In genomic region chr1:110498270-110498669, GRCh38 we compare ENCODE assay signal across 21 cellular contexts. TPM values are rescaled to one million over a fixed set of nuclear protein-coding genes. Genes with fewer than 3 reads are reported as not detected.
DNase-seq lines count a peak whose midpoint lies in the region; FAIRE-seq and TF ChIP-seq lines count a peak whose summit lies in the region.
"Had no signal": no experiment of that assay in that cellular context is flagged by ENCODE, and none has a peak within 500 bp of the region (broad histone marks: within the 10 kb centered on the region; RNA-seq: fewer than 3 reads in every experiment).

No MANE protein-coding gene starts in this region.

- H3K27me3 ChIP-seq in A673 (replicated peaks; ENCODE audit: insufficient read depth, low read depth, low read length, poor library complexity): no peaks in the 10 kb centered on the region
- H3K27me3 ChIP-seq: BLaER1 had no signal

- BruUV-seq in A673 (replicated peaks; lab: Mats Ljungman, UMichigan): no TSS peak

- POLR2A ChIA-PET in A673 (lab: Charles Lee; ENCODE audit: low non-redundant PET): no interaction called here

- H3K9me3 ChIP-seq in kidney (ENCODE audit: control insufficient read depth in 1 of 2, low read length in 2 of 2): no peaks in the 10 kb centered on the region
- no peaks in the 10 kb centered on the region for H3K9me3 ChIP-seq in A673 (ENCODE audit: low read depth, low read length, poor library complexity, severe bottlenecking)
- H3K9me3 ChIP-seq: A549, BLaER1 had no signal

- no peak for FAIRE-seq in kidney (lab: Jason Lieb, UNC)
- FAIRE-seq: A549, G401.6, GM12891, GM18507 had no signal

- H3K9ac ChIP-seq in kidney (ENCODE audit: low read length in 2 of 2): no peak overlapping the region
- H3K9ac ChIP-seq: BLaER1 had no signal

- no peaks in the 10 kb centered on the region for H3K4me1 ChIP-seq in kidney (ENCODE audit: control insufficient read depth in 1 of 2, insufficient read depth in 1 of 2, low read depth in 1 of 2, low read length in 2 of 2)
- H3K4me1 ChIP-seq in A673 (ENCODE audit: insufficient read depth, low read length, poor library complexity, severe bottlenecking): peaks cover 10% of the 10 kb centered on the region
- H3K4me1 ChIP-seq: A549 had no signal

- H3K4me3 ChIP-seq in kidney (ENCODE audit: low read length in 2 of 2): no peak overlapping the region
- no peak overlapping the region for H3K4me3 ChIP-seq in A673 (ENCODE audit: low read depth, low read length, poor library complexity, severe bottlenecking)
- H3K4me3 ChIP-seq: A549, BLaER1 had no signal

- H3K27ac ChIP-seq in kidney (ENCODE audit: low read depth in 2 of 2, low read length in 2 of 2) (no peak overlapping the region), A673 (ENCODE audit: low read depth, low read length, poor library complexity, severe bottlenecking) (no peak overlapping the region)
- H3K27ac ChIP-seq: 22Rv1, A549, BLaER1 had no signal

- DNase-seq in DMS53 (lab: John Stamatoyannopoulos, UW) (peak; percentile 22), DMS53 treated with DMSO at 0.1 percent for 48 hours (lab: John Stamatoyannopoulos, UW; ENCODE audit: unreplicated experiment) (no peak), NCI-H146 treated with DMSO at 0.1 percent for 48 hours (lab: John Stamatoyannopoulos, UW; ENCODE audit: unreplicated experiment) (peak; percentile 52), NCI-H748 treated with DMSO at 0.1 percent for 48 hours (lab: John Stamatoyannopoulos, UW) (peak; percentile 78), kidney (peak; percentile 31), activated gamma-delta T cell (lab: John Stamatoyannopoulos, UW) (no peak), A673 (ENCODE audit: low spot score) (no peak)
- DNase-seq: Calu3; CD4-positive, alpha-beta memory T cell; GOT3; H7; HFFc6 had no signal

- H3K36me3 ChIP-seq in kidney (ENCODE audit: control insufficient read depth in 1 of 2, insufficient read depth in 2 of 2, low read length in 2 of 2) (no peaks in the 10 kb centered on the region), A673 (ENCODE audit: insufficient read depth, low read length, poor library complexity, severe bottlenecking) (no peaks in the 10 kb centered on the region)
- H3K36me3 ChIP-seq: BLaER1 had no signal

- intact Hi-C loops in kidney (cut with DNase I): no loop called here
- intact Hi-C loops in A673 (cut with micrococcal nuclease; ENCODE audit: unreplicated experiment): loop anchor here (5.0 to 10.0 kb wide), 2 partner anchors 36 to 183 kb away; no protein-coding TSS in a partner anchor

- CTCF ChIA-PET in A673 (lab: Charles Lee): interaction anchor here (0.6 kb wide), 1 partner anchor 305 kb away, joined by 3 read pairs; no protein-coding TSS in a partner anchor

- TF ChIP-seq CTCF in kidney (IDR thresholded peaks at IDR 0.05; ENCODE audit: borderline replicate concordance, extremely low read depth, insufficient read depth) (no peak), A673 (conservative IDR thresholded peaks at IDR 0.05; ENCODE audit: low read depth, low read length) (no peak)

RNA-seq across cellular contexts. Expression of gene KCNA10, which starts 20.7 kb away (rescaled TPM):
- total RNA-seq in kidney (not detected), A673 (2021) (not detected in 2 replicates)
- not detected for polyA plus RNA-seq in kidney (ENCODE audit: insufficient read depth, low read depth, low replicate concordance)
- total RNA-seq: Calu3; CD4-positive, alpha-beta memory T cell; H7; HFFc6; HT-29 had no signal
- polyA plus RNA-seq: A549; AG04450; CD14-positive monocyte; CD4-positive, alpha-beta memory T cell had no signal

RNA-seq across cellular contexts. Expression of gene PROK1, which starts 47.3 kb away (rescaled TPM):
- total RNA-seq in kidney (not detected), A673 (2021) (not detected in 2 replicates)
- not detected for polyA plus RNA-seq in kidney (ENCODE audit: insufficient read depth, low read depth, low replicate concordance)
- total RNA-seq: Calu3; CD4-positive, alpha-beta memory T cell; H7; HFFc6; HT-29 had no signal
- polyA plus RNA-seq: A549; AG04450; CD14-positive monocyte; CD4-positive, alpha-beta memory T cell had no signal

Comparison
In these comparisons a context has a peak if more than half of its experiments do, and no peak if none do; other contexts are left out.
1. DNase-seq: peak in DMS53 (single experiment), NCI-H146 treated with DMSO at 0.1 percent for 48 hours (single experiment), NCI-H748 treated with DMSO at 0.1 percent for 48 hours (single experiment) and kidney (single experiment); none in DMS53 treated with DMSO at 0.1 percent for 48 hours (single experiment), activated gamma-delta T cell (single experiment) and A673 (single experiment).